Comparison of ENCODE assay signal across 1 cellular context in genomic region chr10:14583967-14584366, GRCh38.
TF ChIP-seq lines count a peak whose summit lies in the region.

No MANE protein-coding gene starts in this region.

TF ChIP-seq in GM23338, 12 proteins besides CTCF, POLR2A, EP300 and RAD21 (continued from another document):
- TF ChIP-seq, protein P1, sequence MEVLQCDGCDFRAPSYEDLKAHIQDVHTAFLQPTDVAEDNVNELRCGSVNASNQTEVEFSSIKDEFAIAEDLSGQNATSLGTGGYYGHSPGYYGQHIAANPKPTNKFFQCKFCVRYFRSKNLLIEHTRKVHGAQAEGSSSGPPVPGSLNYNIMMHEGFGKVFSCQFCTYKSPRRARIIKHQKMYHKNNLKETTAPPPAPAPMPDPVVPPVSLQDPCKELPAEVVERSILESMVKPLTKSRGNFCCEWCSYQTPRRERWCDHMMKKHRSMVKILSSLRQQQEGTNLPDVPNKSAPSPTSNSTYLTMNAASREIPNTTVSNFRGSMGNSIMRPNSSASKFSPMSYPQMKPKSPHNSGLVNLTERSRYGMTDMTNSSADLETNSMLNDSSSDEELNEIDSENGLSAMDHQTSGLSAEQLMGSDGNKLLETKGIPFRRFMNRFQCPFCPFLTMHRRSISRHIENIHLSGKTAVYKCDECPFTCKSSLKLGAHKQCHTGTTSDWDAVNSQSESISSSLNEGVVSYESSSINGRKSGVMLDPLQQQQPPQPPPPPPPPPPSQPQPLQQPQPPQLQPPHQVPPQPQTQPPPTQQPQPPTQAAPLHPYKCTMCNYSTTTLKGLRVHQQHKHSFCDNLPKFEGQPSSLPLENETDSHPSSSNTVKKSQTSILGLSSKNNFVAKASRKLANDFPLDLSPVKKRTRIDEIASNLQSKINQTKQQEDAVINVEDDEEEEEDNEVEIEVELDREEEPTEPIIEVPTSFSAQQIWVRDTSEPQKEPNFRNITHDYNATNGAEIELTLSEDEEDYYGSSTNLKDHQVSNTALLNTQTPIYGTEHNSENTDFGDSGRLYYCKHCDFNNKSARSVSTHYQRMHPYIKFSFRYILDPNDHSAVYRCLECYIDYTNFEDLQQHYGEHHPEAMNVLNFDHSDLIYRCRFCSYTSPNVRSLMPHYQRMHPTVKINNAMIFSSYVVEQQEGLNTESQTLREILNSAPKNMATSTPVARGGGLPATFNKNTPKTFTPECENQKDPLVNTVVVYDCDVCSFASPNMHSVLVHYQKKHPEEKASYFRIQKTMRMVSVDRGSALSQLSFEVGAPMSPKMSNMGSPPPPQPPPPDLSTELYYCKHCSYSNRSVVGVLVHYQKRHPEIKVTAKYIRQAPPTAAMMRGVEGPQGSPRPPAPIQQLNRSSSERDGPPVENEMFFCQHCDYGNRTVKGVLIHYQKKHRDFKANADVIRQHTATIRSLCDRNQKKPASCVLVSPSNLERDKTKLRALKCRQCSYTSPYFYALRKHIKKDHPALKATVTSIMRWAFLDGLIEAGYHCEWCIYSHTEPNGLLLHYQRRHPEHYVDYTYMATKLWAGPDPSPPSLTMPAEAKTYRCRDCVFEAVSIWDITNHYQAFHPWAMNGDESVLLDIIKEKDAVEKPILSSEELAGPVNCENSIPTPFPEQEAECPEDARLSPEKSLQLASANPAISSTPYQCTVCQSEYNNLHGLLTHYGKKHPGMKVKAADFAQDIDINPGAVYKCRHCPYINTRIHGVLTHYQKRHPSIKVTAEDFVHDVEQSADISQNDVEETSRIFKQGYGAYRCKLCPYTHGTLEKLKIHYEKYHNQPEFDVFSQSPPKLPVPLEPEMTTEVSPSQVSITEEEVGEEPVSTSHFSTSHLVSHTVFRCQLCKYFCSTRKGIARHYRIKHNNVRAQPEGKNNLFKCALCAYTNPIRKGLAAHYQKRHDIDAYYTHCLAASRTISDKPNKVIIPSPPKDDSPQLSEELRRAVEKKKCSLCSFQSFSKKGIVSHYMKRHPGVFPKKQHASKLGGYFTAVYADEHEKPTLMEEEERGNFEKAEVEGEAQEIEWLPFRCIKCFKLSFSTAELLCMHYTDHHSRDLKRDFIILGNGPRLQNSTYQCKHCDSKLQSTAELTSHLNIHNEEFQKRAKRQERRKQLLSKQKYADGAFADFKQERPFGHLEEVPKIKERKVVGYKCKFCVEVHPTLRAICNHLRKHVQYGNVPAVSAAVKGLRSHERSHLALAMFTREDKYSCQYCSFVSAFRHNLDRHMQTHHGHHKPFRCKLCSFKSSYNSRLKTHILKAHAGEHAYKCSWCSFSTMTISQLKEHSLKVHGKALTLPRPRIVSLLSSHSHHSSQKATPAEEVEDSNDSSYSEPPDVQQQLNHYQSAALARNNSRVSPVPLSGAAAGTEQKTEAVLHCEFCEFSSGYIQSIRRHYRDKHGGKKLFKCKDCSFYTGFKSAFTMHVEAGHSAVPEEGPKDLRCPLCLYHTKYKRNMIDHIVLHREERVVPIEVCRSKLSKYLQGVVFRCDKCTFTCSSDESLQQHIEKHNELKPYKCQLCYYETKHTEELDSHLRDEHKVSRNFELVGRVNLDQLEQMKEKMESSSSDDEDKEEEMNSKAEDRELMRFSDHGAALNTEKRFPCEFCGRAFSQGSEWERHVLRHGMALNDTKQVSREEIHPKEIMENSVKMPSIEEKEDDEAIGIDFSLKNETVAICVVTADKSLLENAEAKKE (CRISPR knock-in tag; IDR thresholded peaks at IDR 0.05) = no peak
- no peak for TF ChIP-seq POLR2AphosphoS5 (IDR thresholded peaks at IDR 0.05; ENCODE audit: low read depth)
- TF ChIP-seq CREB1 (CRISPR knock-in tag; IDR thresholded peaks at IDR 0.05; ENCODE audit: low read depth) = no peak
- TF ChIP-seq STAT1 (IDR thresholded peaks at IDR 0.05; ENCODE audit: unreplicated experiment) = no peak
- no peak for TF ChIP-seq ZNF331 (CRISPR knock-in tag; IDR thresholded peaks at IDR 0.05; ENCODE audit: low read depth)
- TF ChIP-seq ETS1 (IDR thresholded peaks at IDR 0.05) = no peak
- no peak for TF ChIP-seq EZH2 (IDR thresholded peaks at IDR 0.05; ENCODE audit: low read depth, unreplicated experiment)
- no peak for TF ChIP-seq EZH2phosphoT487 (IDR thresholded peaks at IDR 0.05; ENCODE audit: unreplicated experiment)
- no peak for TF ChIP-seq ZNF114 (CRISPR knock-in tag; IDR thresholded peaks at IDR 0.05)
